In genomic region chr16:30369091-30369937, GRCh38 we compare ENCODE assay signal across 6 cellular contexts. TPM values are rescaled to one million over a fixed set of nuclear protein-coding genes. Genes with fewer than 3 reads are reported as not detected.
A peak's percentile ranks its signal among the peaks of the same experiment; 100 is the strongest.
DNase-seq lines count a peak whose midpoint lies in the region; ATAC-seq, FAIRE-seq and TF ChIP-seq lines count a peak whose summit lies in the region.

No MANE protein-coding gene starts in this region.

- H3K4me3 ChIP-seq in keratinocyte (ENCODE audit: control insufficient read depth in 2 of 3, extremely low read depth in 1 of 3, insufficient read depth in 2 of 3, low read depth in 1 of 3, low read length in 3 of 3): peak overlapping the region; percentile 74 to 97 (median 82)

- no peak for ATAC-seq in CD4-positive, alpha-beta T cell (ENCODE audit: poor library complexity)
- ATAC-seq in activated B cell treated with CpG ODN at 0.5 μM for 24 hours (ENCODE audit: low read depth): no peak

- peaks cover 12% of the 10 kb centered on the region for H4K20me1 ChIP-seq in keratinocyte (ENCODE audit: control insufficient read depth, extremely low read depth, insufficient read depth, low read length)

- TF ChIP-seq CTCF in CD4-positive, alpha-beta T cell (IDR thresholded peaks at IDR 0.05): no peak
- TF ChIP-seq CTCF in activated B cell treated with CpG ODN at 0.5 μM for 24 hours (IDR thresholded peaks at IDR 0.05) (no peak), keratinocyte (optimal IDR thresholded peaks at IDR 0.05 in 1 of 3, IDR thresholded peaks at IDR 0.05 in 1 of 3, conservative IDR thresholded peaks at IDR 0.05 in 1 of 3; ENCODE audit: extremely low read depth in 1 of 3, insufficient read depth in 2 of 3, low read length in 3 of 3) (no peak)

- intact Hi-C loops in CD4-positive, alpha-beta T cell (cut with DNase I, micrococcal nuclease): no loop called here
- intact Hi-C loops in activated B cell treated with CpG ODN at 0.5 μM for 24 hours (cut with micrococcal nuclease): no loop called here

- no peaks in the 10 kb centered on the region for H3K27me3 Mint-ChIP-seq in CD4-positive, alpha-beta T cell
- H3K27me3 Mint-ChIP-seq in activated B cell treated with CpG ODN at 0.5 μM for 24 hours: no peaks in the 10 kb centered on the region

- H3K27me3 ChIP-seq in CD4-positive, alpha-beta T cell (ENCODE audit: control insufficient read depth, insufficient read depth, low read length): no peaks in the 10 kb centered on the region
- H3K27me3 ChIP-seq in keratinocyte (ENCODE audit: control insufficient read depth, extremely low read depth, insufficient read depth, low read length): no peaks in the 10 kb centered on the region

- peaks cover 29% of the 10 kb centered on the region for H3K36me3 Mint-ChIP-seq in CD4-positive, alpha-beta T cell (ENCODE audit: low read depth)
- H3K36me3 Mint-ChIP-seq in activated B cell treated with CpG ODN at 0.5 μM for 24 hours (ENCODE audit: low read depth): peaks cover 25% of the 10 kb centered on the region

- DNase-seq in CD4-positive, alpha-beta T cell: peak in 1 of 10 experiments; percentile 15
- DNase-seq in activated B cell treated with CpG ODN at 0.5 μM for 24 hours (no peak), keratinocyte (ENCODE audit: low read depth, low spot score) (no peak), cerebellar nuclear complex (lab: John Stamatoyannopoulos, UW) (no peak), putamen (ENCODE audit: low spot score) (no peak), NOMO-1 treated with DMSO at 0.1 percent for 48 hours (lab: John Stamatoyannopoulos, UW; ENCODE audit: unreplicated experiment) (no peak)

- H3K27ac ChIP-seq in CD4-positive, alpha-beta T cell (ENCODE audit: low read depth, low read length): peak overlapping the region; percentile 46
- peak overlapping the region; percentile 73 for H3K27ac ChIP-seq in keratinocyte (ENCODE audit: control insufficient read depth, insufficient read depth, low read length)

- H3K4me2 ChIP-seq in keratinocyte (ENCODE audit: control insufficient read depth, extremely low read depth, insufficient read depth, low read depth, low read length): peak overlapping the region; percentile 95

- peak overlapping the region; percentile 80 for H3K9ac ChIP-seq in keratinocyte (ENCODE audit: control insufficient read depth, extremely low read depth, insufficient read depth, low read length)

- dilution Hi-C loops in keratinocyte (cut with MboI; ENCODE audit: extremely low pct_ligation_motif_present, low sequenced_read_pairs): no loop called here

- H2AFZ ChIP-seq in keratinocyte (ENCODE audit: control insufficient read depth, low read length): no peak overlapping the region

- H3K9me3 ChIP-seq in CD4-positive, alpha-beta T cell (ENCODE audit: control insufficient read depth, low read length): no peaks in the 10 kb centered on the region
- H3K9me3 ChIP-seq in keratinocyte (ENCODE audit: control insufficient read depth, low read depth, low read length): no peaks in the 10 kb centered on the region

- peaks cover 25% of the 10 kb centered on the region for H3K4me1 ChIP-seq in keratinocyte (ENCODE audit: control insufficient read depth, extremely low read depth, insufficient read depth, low read length)

- peaks cover 56% of the 10 kb centered on the region for H3K4me1 Mint-ChIP-seq in CD4-positive, alpha-beta T cell (ENCODE audit: low read depth)
- H3K4me1 Mint-ChIP-seq in activated B cell treated with CpG ODN at 0.5 μM for 24 hours: peaks cover 52% of the 10 kb centered on the region

- H3K9me1 ChIP-seq in keratinocyte (ENCODE audit: control insufficient read depth, extremely low read depth, insufficient read depth, low read length): peaks cover 3% of the 10 kb centered on the region

- H3K4me3 Mint-ChIP-seq in CD4-positive, alpha-beta T cell: peak overlapping the region; percentile 93
- peak overlapping the region; percentile 87 for H3K4me3 Mint-ChIP-seq in activated B cell treated with CpG ODN at 0.5 μM for 24 hours

- peak overlapping the region; percentile 82 for H3K27ac Mint-ChIP-seq in CD4-positive, alpha-beta T cell
- peak overlapping the region; percentile 63 for H3K27ac Mint-ChIP-seq in activated B cell treated with CpG ODN at 0.5 μM for 24 hours

- CTCF ChIA-PET in CD4-positive, alpha-beta T cell (lab: Charles Lee): interaction anchor here (0.9 to 2.6 kb wide), 4 partner anchors 12 to 41 kb away, joined by 3 to 14 read pairs (median 4); no protein-coding TSS in a partner anchor
- CTCF ChIA-PET in activated B cell treated with CpG ODN at 0.5 μM for 24 hours (lab: Charles Lee): interaction anchor here (1.1 to 1.4 kb wide), 2 partner anchors 26 to 40 kb away, joined by 4 to 7 read pairs; partner anchors contain the start of gene ZNF48

- POLR2A ChIA-PET in CD4-positive, alpha-beta T cell (lab: Charles Lee): interaction anchor here (0.8 to 6.0 kb wide), 7 partner anchors 10 to 289 kb away, joined by 4 to 153 read pairs (median 11); partner anchors contain the start of genes FBRS, SEPTIN1 and ZNF771
- POLR2A ChIA-PET in activated B cell treated with CpG ODN at 0.5 μM for 24 hours (lab: Charles Lee): interaction anchor here (0.6 to 3.9 kb wide), 8 partner anchors 9 to 166 kb away, joined by 3 to 39 read pairs (median 6); partner anchors contain the start of genes CD2BP2, SEPTIN1, ZNF747 and ZNF771

- H3K36me3 ChIP-seq in keratinocyte (ENCODE audit: control insufficient read depth in 2 of 2, extremely low read depth in 1 of 2, insufficient read depth in 2 of 2, low read length in 2 of 2): peaks cover 5 to 23% of the 10 kb centered on the region in 2 experiments

- H3K9me3 Mint-ChIP-seq in CD4-positive, alpha-beta T cell: no peaks in the 10 kb centered on the region
- no peaks in the 10 kb centered on the region for H3K9me3 Mint-ChIP-seq in activated B cell treated with CpG ODN at 0.5 μM for 24 hours

- no peak for FAIRE-seq in keratinocyte (lab: Jason Lieb, UNC)

- H3K79me2 ChIP-seq in keratinocyte (ENCODE audit: control insufficient read depth, insufficient read depth, low read length): peaks cover 57% of the 10 kb centered on the region

RNA-seq across cellular contexts. Expression of gene TBC1D10B, which starts 1.0 kb away (rescaled TPM):
- total RNA-seq in CD4-positive, alpha-beta T cell: 10 to 100 TPM; 12.7 to 14.7 TPM
- total RNA-seq in activated B cell treated with CpG ODN at 0.5 μM for 24 hours: 46.3 and 50.2 TPM in 2 replicates
- polyA plus RNA-seq in keratinocyte: 8.6 to 20.0 TPM (median 8.9 TPM) in 3 replicates
- polyA plus RNA-seq in keratinocyte (2011; ENCODE audit: low read depth): 7.0 TPM
- 11.1 and 20.1 TPM in 2 replicates for polyA plus RNA-seq in keratinocyte (2011; cell fraction: cytosol; rRNA removed)
- 27.7 and 32.3 TPM in 2 replicates for polyA plus RNA-seq in keratinocyte (2011; cell fraction: nucleus; rRNA removed)
- 22.4 and 30.2 TPM in 2 replicates for polyA plus RNA-seq in keratinocyte (2012; ENCODE audit: low replicate concordance)
- 14.2 to 51.2 TPM (median 17.3 TPM) in 3 replicates for polyA minus RNA-seq in keratinocyte
- polyA minus RNA-seq in keratinocyte (2011; cell fraction: cytosol; rRNA and poly(A)+ RNA removed): 35.9 TPM
- polyA minus RNA-seq in keratinocyte (2011; cell fraction: nucleus; rRNA and poly(A)+ RNA removed): 17.9 and 18.5 TPM in 2 replicates

RNA-seq across cellular contexts. Expression of gene MYL11, which starts 5.3 kb away (rescaled TPM):
- total RNA-seq in CD4-positive, alpha-beta T cell: 1 to 10 TPM in 1 of 2 experiments, under 1 TPM in 1; 0.95 to 2.4 TPM
- total RNA-seq in activated B cell treated with CpG ODN at 0.5 μM for 24 hours: not detected in 2 replicates
- polyA plus RNA-seq in keratinocyte: 0.82 TPM in 1 of 3 replicates, not detected in the others
- polyA plus RNA-seq in keratinocyte (2011; ENCODE audit: low read depth): not detected
- polyA plus RNA-seq in keratinocyte (2011; cell fraction: cytosol; rRNA removed): not detected in 2 replicates
- polyA plus RNA-seq in keratinocyte (2011; cell fraction: nucleus; rRNA removed): not detected in 2 replicates
- 1.5 TPM in 1 of 2 replicates, not detected in the other for polyA plus RNA-seq in keratinocyte (2012; ENCODE audit: low replicate concordance)
- 1.8 TPM in 1 of 3 replicates, not detected in the others for polyA minus RNA-seq in keratinocyte
- not detected for polyA minus RNA-seq in keratinocyte (2011; cell fraction: cytosol; rRNA and poly(A)+ RNA removed)
- not detected in 2 replicates for polyA minus RNA-seq in keratinocyte (2011; cell fraction: nucleus; rRNA and poly(A)+ RNA removed)

RNA-seq across cellular contexts. Expression of gene SEPTIN1, which starts 13.0 kb away (rescaled TPM):
- 100 to 1,000 TPM; 161 to 163 TPM for total RNA-seq in CD4-positive, alpha-beta T cell
- total RNA-seq in activated B cell treated with CpG ODN at 0.5 μM for 24 hours: 192 and 199 TPM in 2 replicates
- 0.04 TPM in 1 of 3 replicates, not detected in the others for polyA plus RNA-seq in keratinocyte
- polyA plus RNA-seq in keratinocyte (2011; ENCODE audit: low read depth): 0.27 TPM
- 0.09 TPM in 1 of 2 replicates, not detected in the other for polyA plus RNA-seq in keratinocyte (2011; cell fraction: cytosol; rRNA removed)
- polyA plus RNA-seq in keratinocyte (2011; cell fraction: nucleus; rRNA removed): 0.08 TPM in 1 of 2 replicates, not detected in the other
- polyA plus RNA-seq in keratinocyte (2012; ENCODE audit: low replicate concordance): 0.37 and 0.42 TPM in 2 replicates
- polyA minus RNA-seq in keratinocyte: not detected in 3 replicates
- polyA minus RNA-seq in keratinocyte (2011; cell fraction: cytosol; rRNA and poly(A)+ RNA removed): not detected
- polyA minus RNA-seq in keratinocyte (2011; cell fraction: nucleus; rRNA and poly(A)+ RNA removed): not detected in 2 replicates

RNA-seq across cellular contexts. Expression of gene CD2BP2, which starts 14.2 kb away (rescaled TPM):
- total RNA-seq in CD4-positive, alpha-beta T cell: 10 to 100 TPM; 39.1 to 41.7 TPM
- total RNA-seq in activated B cell treated with CpG ODN at 0.5 μM for 24 hours: 87.8 and 88.0 TPM in 2 replicates
- 41.2 to 49.5 TPM (median 44.4 TPM) in 3 replicates for polyA plus RNA-seq in keratinocyte
- 15.2 TPM for polyA plus RNA-seq in keratinocyte (2011; ENCODE audit: low read depth)
- polyA plus RNA-seq in keratinocyte (2011; cell fraction: cytosol; rRNA removed): 22.2 and 34.3 TPM in 2 replicates
- polyA plus RNA-seq in keratinocyte (2011; cell fraction: nucleus; rRNA removed): 54.4 and 57.5 TPM in 2 replicates
- polyA plus RNA-seq in keratinocyte (2012; ENCODE audit: low replicate concordance): 30.3 and 47.9 TPM in 2 replicates
- polyA minus RNA-seq in keratinocyte: 18.8 to 24.9 TPM (median 24.1 TPM) in 3 replicates
- polyA minus RNA-seq in keratinocyte (2011; cell fraction: cytosol; rRNA and poly(A)+ RNA removed): 20.0 TPM
- 14.6 and 18.5 TPM in 2 replicates for polyA minus RNA-seq in keratinocyte (2011; cell fraction: nucleus; rRNA and poly(A)+ RNA removed)

RNA-seq across cellular contexts. Expression of gene ZNF48, which starts 25.9 kb away (rescaled TPM):
- total RNA-seq in CD4-positive, alpha-beta T cell: 1 to 10 TPM; 3.4 to 3.5 TPM
- total RNA-seq in activated B cell treated with CpG ODN at 0.5 μM for 24 hours: 11.7 and 13.0 TPM in 2 replicates
- 3.7 to 4.3 TPM (median 3.7 TPM) in 3 replicates for polyA plus RNA-seq in keratinocyte
- polyA plus RNA-seq in keratinocyte (2011; ENCODE audit: low read depth): 6.7 TPM
- polyA plus RNA-seq in keratinocyte (2011; cell fraction: cytosol; rRNA removed): 2.3 and 4.2 TPM in 2 replicates
- 4.0 and 4.5 TPM in 2 replicates for polyA plus RNA-seq in keratinocyte (2011; cell fraction: nucleus; rRNA removed)
- polyA plus RNA-seq in keratinocyte (2012; ENCODE audit: low replicate concordance): 3.7 and 4.9 TPM in 2 replicates
- polyA minus RNA-seq in keratinocyte: 3.8 to 6.8 TPM (median 4.4 TPM) in 3 replicates
- polyA minus RNA-seq in keratinocyte (2011; cell fraction: cytosol; rRNA and poly(A)+ RNA removed): 5.0 TPM
- polyA minus RNA-seq in keratinocyte (2011; cell fraction: nucleus; rRNA and poly(A)+ RNA removed): 2.9 and 3.1 TPM in 2 replicates
